22 cellular contexts compared by ENCODE assay signal in the genomic region with DNA sequence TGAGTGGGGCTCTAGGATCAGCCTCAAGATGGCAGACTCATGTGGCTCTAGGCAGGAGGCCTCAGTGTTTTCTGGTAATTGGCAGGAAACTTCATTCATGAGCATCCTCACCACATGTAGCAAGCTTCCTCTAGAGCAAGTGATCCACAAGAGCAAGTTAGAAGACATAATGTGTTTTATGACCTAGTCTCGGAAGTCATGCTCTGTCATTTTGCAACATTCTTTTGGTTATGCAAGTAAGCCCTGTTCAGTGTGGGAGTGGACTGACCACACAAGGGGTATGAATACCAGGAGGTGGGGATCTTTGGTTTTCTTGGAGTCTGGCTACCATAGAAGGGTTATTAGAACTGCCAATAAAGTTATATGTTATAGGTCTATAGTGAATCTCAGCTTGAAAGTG.
"Had no signal": no experiment of that assay in that cellular context is flagged by ENCODE, and none has a peak within 500 bp of the region (broad histone marks: within the 10 kb centered on the region; RNA-seq: fewer than 3 reads in every experiment).

No MANE protein-coding gene starts in this region.

- H3K4me1 ChIP-seq: foreskin keratinocyte, right lobe of liver, suprapubic skin had no signal

- H3K9me3 ChIP-seq: esophagus muscularis mucosa, gastroesophageal sphincter, mucosa of descending colon, right lobe of liver, suprapubic skin, transverse colon, vagina had no signal

- H3K27ac ChIP-seq: coronary artery, foreskin keratinocyte, heart left ventricle, hepatocyte, neural progenitor cell, parathyroid adenoma, right lobe of liver, suprapubic skin, transverse colon, vagina had no signal

- DNase-seq: dermis blood vessel endothelial cell; effector memory CD4-positive, alpha-beta T cell; foreskin keratinocyte; heart left ventricle; kidney; mucosa of descending colon; naive thymus-derived CD4-positive, alpha-beta T cell; right lobe of liver; stimulated activated CD4-positive, alpha-beta T cell treated with anti-CD3 and anti-CD28 coated beads, Interleukin-2, amount 100 ng/mL, for 24 hours; stimulated activated CD4-positive, alpha-beta T cell treated with anti-CD3 and anti-CD28 coated beads, Interleukin-4, amount 100 ng/mL, for 4 hours; transverse colon had no signal

- H3K4me3 ChIP-seq: coronary artery, esophagus muscularis mucosa, gastroesophageal sphincter, heart left ventricle, hepatocyte, lung, mucosa of descending colon, neural progenitor cell, right lobe of liver, suprapubic skin, transverse colon, vagina had no signal

- ATAC-seq: foreskin keratinocyte; gastroesophageal sphincter; heart left ventricle; left lobe of liver; mucosa of descending colon; naive thymus-derived CD4-positive, alpha-beta T cell; right lobe of liver; stimulated activated memory B cell treated with anti-CD40 and anti-IgM and Interleukin-4, amounts not matched to agents 10 μg/mL and 1 μg/mL and 100 μg/mL, for 72 hours had no signal

- H3K27me3 ChIP-seq: esophagus muscularis mucosa, foreskin keratinocyte, gastroesophageal sphincter, heart left ventricle, hepatocyte, neural progenitor cell, right lobe of liver, suprapubic skin, transverse colon, vagina had no signal

- H3K36me3 ChIP-seq: esophagus muscularis mucosa, gastroesophageal sphincter, heart left ventricle, neural progenitor cell, right lobe of liver, suprapubic skin, transverse colon, vagina had no signal
